ENCODE assay signal across 9 cellular contexts in genomic region chr2:241009191-241009590, GRCh38. TPM values are rescaled to one million over a fixed set of nuclear protein-coding genes. Genes with fewer than 3 reads are reported as not detected.
DNase-seq lines count a peak whose midpoint lies in the region; ATAC-seq and TF ChIP-seq lines count a peak whose summit lies in the region.
"Had no signal": no experiment of that assay in that cellular context is flagged by ENCODE, and none has a peak within 500 bp of the region (broad histone marks: within the 10 kb centered on the region; RNA-seq: fewer than 3 reads in every experiment).

No MANE protein-coding gene starts in this region.

- no peak for ATAC-seq in Right ventricle myocardium superior (ENCODE audit: poor library complexity)
- no peak for ATAC-seq in naive thymus-derived CD4-positive, alpha-beta T cell
- ATAC-seq in stimulated activated memory B cell treated with anti-CD40 and anti-IgM and Interleukin-4, amounts not matched to agents 10 μg/mL and 1 μg/mL and 100 μg/mL, for 72 hours, result no peak

- H3K9me3 Mint-ChIP-seq in naive thymus-derived CD4-positive, alpha-beta T cell, result peaks cover 0 to 22% (median 9%) of the 10 kb centered on the region in 11 donors
- peaks cover 8% of the 10 kb centered on the region for H3K9me3 Mint-ChIP-seq in stimulated activated memory B cell treated with anti-CD40 and anti-IgM and Interleukin-4, amounts not matched to agents 10 μg/mL and 1 μg/mL and 100 μg/mL, for 72 hours

- peaks cover 0 to 26% (median 0%) of the 10 kb centered on the region in 5 donors for H3K27me3 Mint-ChIP-seq in naive thymus-derived CD4-positive, alpha-beta T cell
- peaks cover 27% of the 10 kb centered on the region for H3K27me3 Mint-ChIP-seq in stimulated activated memory B cell treated with anti-CD40 and anti-IgM and Interleukin-4, amounts not matched to agents 10 μg/mL and 1 μg/mL and 100 μg/mL, for 72 hours

- DNase-seq in left ventricle myocardium inferior (no peak), Right ventricle myocardium superior (no peak), adrenal gland (peak in 2 of 7 donors; percentile 20 to 43), vagina (ENCODE audit: extremely low spot score in 2 of 2) (peak; percentile 70 to 83), cortex of kidney (lab: John Stamatoyannopoulos, UW) (no peak), NCI-H2081 (lab: John Stamatoyannopoulos, UW) (no peak)
- DNase-seq in naive thymus-derived CD4-positive, alpha-beta T cell, result peak in 1 of 9 donors; percentile 19

- H3K9me3 ChIP-seq in left ventricle myocardium inferior (replicated peaks) (peaks cover 17% of the 10 kb centered on the region), adrenal gland (replicated peaks in 1 of 3) (peaks cover 0 to 9% (median 5%) of the 10 kb centered on the region in 3 donors), vagina (peaks cover 3% of the 10 kb centered on the region)
- H3K9me3 ChIP-seq in naive thymus-derived CD4-positive, alpha-beta T cell (ENCODE audit: control insufficient read depth in 2 of 3, low read length in 3 of 3), result peaks cover 0 to 7% (median under 1%) of the 10 kb centered on the region in 3 experiments

- TF ChIP-seq POLR2A in adrenal gland (IDR thresholded peaks at IDR 0.05) (no peak), vagina (IDR thresholded peaks at IDR 0.05) (no peak)

- H3K4me3 ChIP-seq in left ventricle myocardium inferior, result peak overlapping the region; percentile 53
- H3K4me3 ChIP-seq in adrenal gland, result no peak overlapping the region
- peak overlapping the region; percentile 51 for H3K4me3 ChIP-seq in naive thymus-derived CD4-positive, alpha-beta T cell (ENCODE audit: low read length)
- peak overlapping the region in 1 of 2 donors; percentile 40 for H3K4me3 ChIP-seq in vagina

- peak overlapping the region; percentile 80 to 94 (median 90) for H3K27ac Mint-ChIP-seq in naive thymus-derived CD4-positive, alpha-beta T cell
- no peak overlapping the region for H3K27ac Mint-ChIP-seq in stimulated activated memory B cell treated with anti-CD40 and anti-IgM and Interleukin-4, amounts not matched to agents 10 μg/mL and 1 μg/mL and 100 μg/mL, for 72 hours
- H3K27ac Mint-ChIP-seq: CD14-positive monocyte had no signal

- 80 to 100% (median 93%) methylated on average over 2 of the region's 2 CpGs for WGBS in adrenal gland, 4 donors

- H3K4me1 ChIP-seq in left ventricle myocardium inferior (peaks cover 38% of the 10 kb centered on the region), adrenal gland (replicated peaks in 1 of 2) (peaks cover 16 to 27% of the 10 kb centered on the region in 2 donors), vagina (peaks cover 49% of the 10 kb centered on the region)
- H3K4me1 ChIP-seq in naive thymus-derived CD4-positive, alpha-beta T cell (ENCODE audit: control insufficient read depth in 2 of 2, insufficient read depth in 2 of 2, low read length in 2 of 2), result peaks cover 3 to 36% of the 10 kb centered on the region in 2 donors

- H3K36me3 Mint-ChIP-seq in naive thymus-derived CD4-positive, alpha-beta T cell, result peaks cover 0 to 11% (median 5%) of the 10 kb centered on the region in 5 donors
- peaks cover 6% of the 10 kb centered on the region for H3K36me3 Mint-ChIP-seq in stimulated activated memory B cell treated with anti-CD40 and anti-IgM and Interleukin-4, amounts not matched to agents 10 μg/mL and 1 μg/mL and 100 μg/mL, for 72 hours
- H3K36me3 Mint-ChIP-seq: CD14-positive monocyte had no signal

- H3K27ac ChIP-seq in left ventricle myocardium inferior (replicated peaks) (peak overlapping the region; percentile 78), adrenal gland (peak overlapping the region in 4 of 5 donors; percentile 11 to 84 (median 69)), vagina (peak overlapping the region; percentile 75)
- peak overlapping the region; percentile 64 for H3K27ac ChIP-seq in naive thymus-derived CD4-positive, alpha-beta T cell (ENCODE audit: low read depth, low read length)

- TF ChIP-seq CTCF in left ventricle myocardium inferior (IDR thresholded peaks at IDR 0.05; ENCODE audit: borderline replicate concordance), result no peak
- no peak for TF ChIP-seq CTCF in adrenal gland (IDR thresholded peaks at IDR 0.05)
- TF ChIP-seq CTCF in vagina (IDR thresholded peaks at IDR 0.05), result no peak

- peak overlapping the region; percentile 50 to 95 (median 74) for H3K4me3 Mint-ChIP-seq in naive thymus-derived CD4-positive, alpha-beta T cell
- no peak overlapping the region for H3K4me3 Mint-ChIP-seq in stimulated activated memory B cell treated with anti-CD40 and anti-IgM and Interleukin-4, amounts not matched to agents 10 μg/mL and 1 μg/mL and 100 μg/mL, for 72 hours

- H3K4me1 Mint-ChIP-seq in naive thymus-derived CD4-positive, alpha-beta T cell, result peaks cover 16 to 47% (median 40%) of the 10 kb centered on the region in 7 donors
- peaks cover 18% of the 10 kb centered on the region for H3K4me1 Mint-ChIP-seq in stimulated activated memory B cell treated with anti-CD40 and anti-IgM and Interleukin-4, amounts not matched to agents 10 μg/mL and 1 μg/mL and 100 μg/mL, for 72 hours

- H3K27me3 ChIP-seq in left ventricle myocardium inferior (ENCODE audit: low read depth), result no peaks in the 10 kb centered on the region
- H3K27me3 ChIP-seq in adrenal gland, result no peaks in the 10 kb centered on the region
- H3K27me3 ChIP-seq in naive thymus-derived CD4-positive, alpha-beta T cell (ENCODE audit: control insufficient read depth in 2 of 2, insufficient read depth in 2 of 2, low read length in 2 of 2), result no peaks in the 10 kb centered on the region
- H3K27me3 ChIP-seq in vagina, result no peaks in the 10 kb centered on the region

- POLR2A ChIA-PET in naive thymus-derived CD4-positive, alpha-beta T cell (lab: Charles Lee), result interaction anchor here (0.9 to 2.4 kb wide), 11 partner anchors 11 to 308 kb away, joined by 3 to 8 read pairs (median 4); partner anchors contain the start of genes HDLBP and PASK

- intact Hi-C loops in left ventricle myocardium inferior (cut with micrococcal nuclease), result no loop called here
- intact Hi-C loops in Right ventricle myocardium superior (cut with DNase I), result no loop called here
- intact Hi-C loops in adrenal gland (cut with DNase I), result no loop called here
- intact Hi-C loops in naive thymus-derived CD4-positive, alpha-beta T cell (cut with micrococcal nuclease), result no loop called here
- intact Hi-C loops in vagina (cut with DNase I), result no loop called here

- peaks cover 14% of the 10 kb centered on the region for H3K36me3 ChIP-seq in left ventricle myocardium inferior
- no peaks in the 10 kb centered on the region for H3K36me3 ChIP-seq in adrenal gland (replicated peaks in 1 of 2)
- H3K36me3 ChIP-seq in naive thymus-derived CD4-positive, alpha-beta T cell (ENCODE audit: control insufficient read depth in 2 of 3, insufficient read depth in 3 of 3, low read length in 3 of 3), result no peaks in the 10 kb centered on the region
- peaks cover 0 to 5% of the 10 kb centered on the region in 2 donors for H3K36me3 ChIP-seq in vagina

- CTCF ChIA-PET in naive thymus-derived CD4-positive, alpha-beta T cell (lab: Charles Lee), result interaction anchor here (0.7 to 1.5 kb wide), 3 partner anchors 13 to 127 kb away, joined by 3 to 5 read pairs (median 3); no protein-coding TSS in a partner anchor

RNA-seq across cellular contexts. Expression of gene SNED1, which starts 10.8 kb away (rescaled TPM):
- total RNA-seq in left ventricle myocardium inferior (6.1 TPM), Right ventricle myocardium superior (8.0 TPM), adrenal gland (10 to 100 TPM; 12.5 to 59.5 (median 31.2) TPM), vagina (55.5 TPM)
- 10 to 100 TPM in 2 of 3 donors, 1 to 10 TPM in 1; 3.1 to 27.5 (median 17.7) TPM for polyA plus RNA-seq in adrenal gland
- total RNA-seq in naive thymus-derived CD4-positive, alpha-beta T cell, result 100 to 1,000 TPM in 1 of 5 experiments, 10 to 100 TPM in 4; 20.3 to 120 (median 56.3) TPM
- 1 to 10 TPM; 1.0 to 1.4 TPM for polyA plus RNA-seq in naive thymus-derived CD4-positive, alpha-beta T cell

Comparison
In these comparisons a context has a peak if more than half of its experiments do, and no peak if none do; other contexts are left out.
1. DNase-seq: peak in vagina (2 of 2); none in left ventricle myocardium inferior (single experiment), Right ventricle myocardium superior (single experiment), cortex of kidney (single experiment) and NCI-H2081 (0 of 2).
2. H3K4me3 ChIP-seq: peak in left ventricle myocardium inferior (single experiment) and naive thymus-derived CD4-positive, alpha-beta T cell (single experiment); none in adrenal gland (0 of 4).
3. Peak in every context shown above with its lines, with median percentiles within 50 percentile points of each other: H3K27ac ChIP-seq.